ENCODE assay signal across 20 cellular contexts in the genomic region with DNA sequence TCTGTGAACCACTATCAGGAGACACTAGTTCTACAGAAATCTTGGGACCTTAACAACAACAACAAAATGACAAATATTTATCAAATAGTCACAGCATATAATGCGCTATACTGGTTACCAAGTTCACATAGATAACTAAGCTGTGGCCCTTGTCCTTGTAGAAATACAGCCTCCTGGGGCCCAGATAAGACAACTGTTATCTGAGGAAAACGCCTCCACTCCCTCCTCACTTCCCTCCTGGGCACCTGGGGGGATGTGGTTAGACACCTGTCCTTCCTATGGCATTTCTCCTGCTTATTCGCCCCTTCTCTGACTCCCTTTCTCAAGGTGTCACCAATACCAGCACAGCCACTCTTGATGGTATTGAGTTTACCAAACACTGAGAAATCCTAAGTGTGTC.
DNase-seq lines count a peak whose midpoint lies in the region; ATAC-seq, FAIRE-seq and TF ChIP-seq lines count a peak whose summit lies in the region.
"Had no signal": no experiment of that assay in that cellular context is flagged by ENCODE, and none has a peak within 500 bp of the region (broad histone marks: within the 10 kb centered on the region; RNA-seq: fewer than 3 reads in every experiment).

No MANE protein-coding gene starts in this region.

- peaks cover 9% of the 10 kb centered on the region for H3K4me1 ChIP-seq in BLaER1
- peaks cover 1% of the 10 kb centered on the region; the same call in 1 of the 2 replicates for H3K4me1 ChIP-seq in Panc1 (ENCODE audit: control insufficient read depth, insufficient read depth, low read length)
- peaks cover 10 to 17% of the 10 kb centered on the region in 2 donors for H3K4me1 ChIP-seq in small intestine (ENCODE audit: control insufficient read depth in 2 of 2, insufficient read depth in 1 of 2, low read depth in 1 of 2, low read length in 1 of 2)
- peaks cover 0 to 18% of the 10 kb centered on the region in 2 donors for H3K4me1 ChIP-seq in right atrium auricular region
- peaks cover 20% of the 10 kb centered on the region for H3K4me1 ChIP-seq in upper lobe of right lung

- H3K4me3 ChIP-seq in BLaER1 (no peak overlapping the region), Panc1 (ENCODE audit: low read depth in 2 of 2, low read length in 2 of 2) (no peak overlapping the region), small intestine (ENCODE audit: low read depth in 1 of 2, low read length in 2 of 2) (no peak overlapping the region), right atrium auricular region (no peak overlapping the region), upper lobe of right lung (no peak overlapping the region)
- H3K4me3 ChIP-seq: GM23248, MG63 had no signal

- intact Hi-C loops in Panc1 (cut with micrococcal nuclease; ENCODE audit: unreplicated experiment) (loop anchor here (10.0 kb wide), 1 partner anchor 94 kb away; no protein-coding TSS in a partner anchor), upper lobe of right lung (cut with DNase I) (no loop called here)

- no peaks in the 10 kb centered on the region for H3K36me3 ChIP-seq in BLaER1
- H3K36me3 ChIP-seq in Panc1 (ENCODE audit: control insufficient read depth, insufficient read depth, low read length) = no peaks in the 10 kb centered on the region
- no peaks in the 10 kb centered on the region for H3K36me3 ChIP-seq in small intestine (ENCODE audit: control insufficient read depth in 2 of 2, insufficient read depth in 2 of 2, low read length in 2 of 2)
- no peaks in the 10 kb centered on the region for H3K36me3 ChIP-seq in right atrium auricular region
- no peaks in the 10 kb centered on the region for H3K36me3 ChIP-seq in upper lobe of right lung
- H3K36me3 ChIP-seq: MG63 had no signal

- no TSS peak for BruUV-seq in Panc1 (replicated peaks; lab: Mats Ljungman, UMichigan)

- H3K27ac Mint-ChIP-seq in mesothelial cell of epicardium = peak overlapping the region; percentile 95

- TF ChIP-seq CTCF in Panc1 (IDR thresholded peaks at IDR 0.05) = no peak
- TF ChIP-seq CTCF in mesothelial cell of epicardium (IDR thresholded peaks at IDR 0.05; ENCODE audit: unreplicated experiment) = no peak
- TF ChIP-seq CTCF in right atrium auricular region (IDR thresholded peaks at IDR 0.05) = no peak
- TF ChIP-seq CTCF in upper lobe of right lung (IDR thresholded peaks at IDR 0.05) = no peak

- DNase-seq in Panc1 (ENCODE audit: low read depth, low spot score) (no peak), mesothelial cell of epicardium (ENCODE audit: low spot score in 2 of 2, unreplicated experiment in 2 of 2) (no peak), small intestine (peak; percentile 66), right atrium auricular region (ENCODE audit: low spot score) (no peak), upper lobe of right lung (no peak), DMS53 treated with DMSO at 0.1 percent for 48 hours (lab: John Stamatoyannopoulos, UW; ENCODE audit: unreplicated experiment) (no peak)
- DNase-seq in stimulated activated naive CD4-positive, alpha-beta T cell (lab: John Stamatoyannopoulos, UW) = no peak
- DNase-seq: Caco-2, DMS79, GM23248, MG63, NCI-H1105 treated with DMSO at 0.1 percent for 48 hours, NCI-H187, NCI-H446 treated with DMSO at 0.1 percent for 48 hours, NCI-H748 treated with DMSO at 0.1 percent for 48 hours, SHP77 had no signal

- H3K27me3 Mint-ChIP-seq in mesothelial cell of epicardium (ENCODE audit: low read depth) = no peaks in the 10 kb centered on the region

- no peak overlapping the region for H3K27ac ChIP-seq in BLaER1
- peak overlapping the region; percentile 72; the same call in 1 of the 2 replicates for H3K27ac ChIP-seq in Panc1 (ENCODE audit: low read length)
- peak overlapping the region; percentile 75 to 86 for H3K27ac ChIP-seq in small intestine (ENCODE audit: low read depth in 1 of 2, low read length in 1 of 2)
- no peak overlapping the region for H3K27ac ChIP-seq in right atrium auricular region
- H3K27ac ChIP-seq in upper lobe of right lung = no peak overlapping the region
- H3K27ac ChIP-seq: GM23248 had no signal

- no peaks in the 10 kb centered on the region for H4K20me1 ChIP-seq in BLaER1

- no peak overlapping the region for H3K9ac ChIP-seq in BLaER1
- H3K9ac ChIP-seq: GM23248 had no signal

- POLR2A ChIA-PET in Panc1 (lab: Charles Lee) = no interaction called here

- H3K9me3 Mint-ChIP-seq in mesothelial cell of epicardium = no peaks in the 10 kb centered on the region

- in situ Hi-C loops in Panc1 (cut with HindIII; ENCODE audit: low pct_unique_long_range_greater_than_20kb, low sequenced_read_pairs) = no loop called here

- 11 to 54% (median 40%) methylated on average over 3 of the region's 3 CpGs for WGBS in small intestine, 3 donors

- no peaks in the 10 kb centered on the region for H3K9me3 ChIP-seq in BLaER1
- H3K9me3 ChIP-seq in Panc1 (ENCODE audit: control insufficient read depth, insufficient read depth, low read depth, low read length) = no peaks in the 10 kb centered on the region
- no peaks in the 10 kb centered on the region for H3K9me3 ChIP-seq in small intestine (ENCODE audit: control insufficient read depth, low read depth)
- no peaks in the 10 kb centered on the region for H3K9me3 ChIP-seq in right atrium auricular region
- no peaks in the 10 kb centered on the region for H3K9me3 ChIP-seq in upper lobe of right lung
- H3K9me3 ChIP-seq: Caco-2, MG63 had no signal

- no peak overlapping the region for H3K4me3 Mint-ChIP-seq in mesothelial cell of epicardium

- CTCF ChIA-PET in Panc1 (lab: Charles Lee) = interaction anchor here (0.5 kb wide), 1 partner anchor 548 kb away, joined by 11 read pairs; no protein-coding TSS in a partner anchor

- ATAC-seq in Panc1 (no peak), upper lobe of right lung (no peak)

- H3K27me3 ChIP-seq in BLaER1 (no peaks in the 10 kb centered on the region), Panc1 (ENCODE audit: control insufficient read depth, insufficient read depth, low read length) (no peaks in the 10 kb centered on the region), small intestine (ENCODE audit: control insufficient read depth in 2 of 2, insufficient read depth in 2 of 2, low read length in 2 of 2) (no peaks in the 10 kb centered on the region), right atrium auricular region (no peaks in the 10 kb centered on the region), upper lobe of right lung (no peaks in the 10 kb centered on the region)
- H3K27me3 ChIP-seq: MG63 had no signal

- peaks cover 57% of the 10 kb centered on the region for H3K4me1 Mint-ChIP-seq in mesothelial cell of epicardium

- no peak for FAIRE-seq in small intestine (lab: Jason Lieb, UNC)
- FAIRE-seq: A204.1, G401.6, RCC 7860 had no signal

- peak overlapping the region; percentile 38 for H3K4me2 ChIP-seq in BLaER1

- no peaks in the 10 kb centered on the region for H3K36me3 Mint-ChIP-seq in mesothelial cell of epicardium

Comparison
In these comparisons a context has a peak if more than half of its experiments do, and no peak if none do; other contexts are left out.
1. H3K27ac ChIP-seq: peak in Panc1 (single experiment) and small intestine (2 of 2); none in BLaER1 (single experiment), right atrium auricular region (0 of 2) and upper lobe of right lung (single experiment).